Comparison of ENCODE assay signal across 9 cellular contexts in the genomic region with DNA sequence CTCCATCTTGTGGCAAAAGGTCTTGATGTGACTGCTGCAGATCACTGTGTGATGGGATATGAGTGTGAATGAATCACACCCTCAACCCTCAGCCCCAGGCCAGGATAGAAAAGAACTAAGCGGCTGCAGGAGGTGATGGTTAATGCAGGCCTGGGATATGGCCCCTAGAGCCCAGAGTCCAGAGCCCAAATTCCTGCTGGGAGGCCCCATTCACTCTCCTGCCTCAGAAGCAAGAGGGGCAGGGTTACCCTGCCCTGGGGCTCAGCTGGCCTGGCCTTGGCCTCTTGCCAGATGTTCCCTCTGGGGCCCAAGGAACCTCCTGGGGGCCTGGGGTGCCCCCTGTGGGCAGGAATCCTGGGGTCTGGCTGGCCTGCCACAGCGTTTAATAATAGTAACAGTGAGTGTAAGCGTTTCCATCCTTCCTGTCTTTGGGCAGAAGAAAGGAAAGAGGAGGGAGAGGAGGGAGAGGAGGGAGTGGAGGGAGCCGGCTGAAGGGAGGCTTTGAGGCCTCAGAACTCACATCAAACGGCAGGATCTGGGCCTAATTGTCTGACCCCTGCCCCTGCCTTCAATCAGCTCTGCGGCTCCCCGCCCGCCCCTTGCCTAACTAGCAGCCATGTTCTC. TPM values are rescaled to one million over a fixed set of nuclear protein-coding genes. Genes with fewer than 3 reads are reported as not detected.
A peak's percentile ranks its signal among the peaks of the same experiment; 100 is the strongest.
DNase-seq lines count a peak whose midpoint lies in the region; ATAC-seq and TF ChIP-seq lines count a peak whose summit lies in the region.
"Had no signal": no experiment of that assay in that cellular context is flagged by ENCODE, and none has a peak within 500 bp of the region (broad histone marks: within the 10 kb centered on the region; RNA-seq: fewer than 3 reads in every experiment).

No MANE protein-coding gene starts in this region.

- intact Hi-C loops in stomach (cut with DNase I; ENCODE audit: low total_unique reads): no loop called here

- WGBS in stomach, 5 donors: 51 to 66% (median 54%) methylated on average over 8 of the region's 8 CpGs

- H3K27me3 ChIP-seq in adipocyte (replicated peaks; ENCODE audit: control insufficient read depth, insufficient read depth, low read length) (no peaks in the 10 kb centered on the region), stomach (no peaks in the 10 kb centered on the region)

- H3K27ac ChIP-seq in stomach: peak overlapping the region in 4 of 5 donors; percentile 64 to 80 (median 72)

- H3K4me3 ChIP-seq in HFF-Myc (replicated peaks; ENCODE audit: low read depth, low read length) (no peak overlapping the region), adipocyte (ENCODE audit: low read length) (no peak overlapping the region), stomach (no peak overlapping the region)

- ATAC-seq in GM21423 (IDR thresholded peaks at IDR 0.05; ENCODE audit: unreplicated experiment) (no peak), GM19035 (IDR thresholded peaks at IDR 0.05; ENCODE audit: unreplicated experiment) (no peak), HG02588 (IDR thresholded peaks at IDR 0.05; ENCODE audit: unreplicated experiment) (no peak)

- no peak for TF ChIP-seq EP300 in stomach (IDR thresholded peaks at IDR 0.05)

- peak overlapping the region; percentile 59 for H3K9ac ChIP-seq in adipocyte (ENCODE audit: low read length)

- H3K36me3 ChIP-seq in adipocyte (ENCODE audit: control insufficient read depth, insufficient read depth, low read length, severe bottlenecking) (no peaks in the 10 kb centered on the region), stomach (peaks cover 0 to 33% (median 27%) of the 10 kb centered on the region in 4 donors)

- H3K4me1 ChIP-seq in adipocyte (ENCODE audit: control insufficient read depth, insufficient read depth, low read length) (peaks cover 24% of the 10 kb centered on the region), stomach (peaks cover 0 to 40% (median 27%) of the 10 kb centered on the region in 4 donors)

- H3K9me3 ChIP-seq in adipocyte (ENCODE audit: control insufficient read depth, low read length): no peaks in the 10 kb centered on the region
- H3K9me3 ChIP-seq in stomach: no peaks in the 10 kb centered on the region

- no peak for TF ChIP-seq POLR2A in stomach (IDR thresholded peaks at IDR 0.05)

- DNase-seq in HFF-Myc (ENCODE audit: extremely low read depth, low read depth): no peak
- DNase-seq in adipocyte (ENCODE audit: low read depth): peak; percentile 52
- DNase-seq in hepatic stellate cell (ENCODE audit: low spot score): peak; percentile 52
- DNase-seq in stomach: no peak
- no peak for DNase-seq in NCI-H748 treated with DMSO at 0.1 percent for 48 hours (lab: John Stamatoyannopoulos, UW)
- DNase-seq: NCI-H1092 treated with DMSO at 0.1 percent for 48 hours had no signal

- TF ChIP-seq CTCF in HFF-Myc (IDR thresholded peaks at IDR 0.05; ENCODE audit: low read depth, low read length, missing control alignments): peak; percentile 42
- no peak for TF ChIP-seq CTCF in stomach (IDR thresholded peaks at IDR 0.05)

RNA-seq across cellular contexts. Expression of gene DMAP1, which starts 26.2 kb away (rescaled TPM):
- total RNA-seq in stomach: 100 to 1,000 TPM in 1 of 5 donors, 10 to 100 TPM in 4; 29.7 to 141 (median 90.6) TPM
- 10 to 100 TPM; 35.2 to 65.1 (median 49.7) TPM for polyA plus RNA-seq in stomach

Comparison
In these comparisons a context has a peak if more than half of its experiments do, and no peak if none do; other contexts are left out.
1. DNase-seq: peak in adipocyte (single experiment) and hepatic stellate cell (single experiment); none in HFF-Myc (single experiment), stomach (single experiment) and NCI-H748 treated with DMSO at 0.1 percent for 48 hours (single experiment).